In genomic region chr1:166971252-166971651, GRCh38 we compare ENCODE assay signal across 2 cellular contexts.
TF ChIP-seq lines count a peak whose summit lies in the region.

No MANE protein-coding gene starts in this region.

TF ChIP-seq in GM12878, 131 proteins besides CTCF, POLR2A, EP300 and RAD21:
- TF ChIP-seq, protein P1, sequence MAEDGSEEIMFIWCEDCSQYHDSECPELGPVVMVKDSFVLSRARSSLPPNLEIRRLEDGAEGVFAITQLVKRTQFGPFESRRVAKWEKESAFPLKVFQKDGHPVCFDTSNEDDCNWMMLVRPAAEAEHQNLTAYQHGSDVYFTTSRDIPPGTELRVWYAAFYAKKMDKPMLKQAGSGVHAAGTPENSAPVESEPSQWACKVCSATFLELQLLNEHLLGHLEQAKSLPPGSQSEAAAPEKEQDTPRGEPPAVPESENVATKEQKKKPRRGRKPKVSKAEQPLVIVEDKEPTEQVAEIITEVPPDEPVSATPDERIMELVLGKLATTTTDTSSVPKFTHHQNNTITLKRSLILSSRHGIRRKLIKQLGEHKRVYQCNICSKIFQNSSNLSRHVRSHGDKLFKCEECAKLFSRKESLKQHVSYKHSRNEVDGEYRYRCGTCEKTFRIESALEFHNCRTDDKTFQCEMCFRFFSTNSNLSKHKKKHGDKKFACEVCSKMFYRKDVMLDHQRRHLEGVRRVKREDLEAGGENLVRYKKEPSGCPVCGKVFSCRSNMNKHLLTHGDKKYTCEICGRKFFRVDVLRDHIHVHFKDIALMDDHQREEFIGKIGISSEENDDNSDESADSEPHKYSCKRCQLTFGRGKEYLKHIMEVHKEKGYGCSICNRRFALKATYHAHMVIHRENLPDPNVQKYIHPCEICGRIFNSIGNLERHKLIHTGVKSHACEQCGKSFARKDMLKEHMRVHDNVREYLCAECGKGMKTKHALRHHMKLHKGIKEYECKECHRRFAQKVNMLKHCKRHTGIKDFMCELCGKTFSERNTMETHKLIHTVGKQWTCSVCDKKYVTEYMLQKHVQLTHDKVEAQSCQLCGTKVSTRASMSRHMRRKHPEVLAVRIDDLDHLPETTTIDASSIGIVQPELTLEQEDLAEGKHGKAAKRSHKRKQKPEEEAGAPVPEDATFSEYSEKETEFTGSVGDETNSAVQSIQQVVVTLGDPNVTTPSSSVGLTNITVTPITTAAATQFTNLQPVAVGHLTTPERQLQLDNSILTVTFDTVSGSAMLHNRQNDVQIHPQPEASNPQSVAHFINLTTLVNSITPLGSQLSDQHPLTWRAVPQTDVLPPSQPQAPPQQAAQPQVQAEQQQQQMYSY (CRISPR knock-in tag; IDR thresholded peaks at IDR 0.05), result no peak
- TF ChIP-seq E2F4 (IDR thresholded peaks at IDR 0.05; ENCODE audit: low read depth, low read length), result no peak
- TF ChIP-seq SMAD1 (IDR thresholded peaks at IDR 0.05; ENCODE audit: low read depth, partially characterized antibody), result no peak
- TF ChIP-seq IRF4 (IDR thresholded peaks at IDR 0.05; ENCODE audit: low read depth, low read length), result no peak
- no peak for TF ChIP-seq NRF1 (conservative IDR thresholded peaks at IDR 0.05; ENCODE audit: low read depth, low read length)
- TF ChIP-seq GATAD2B (conservative IDR thresholded peaks at IDR 0.05; ENCODE audit: low read depth), result no peak
- TF ChIP-seq DPF2 (IDR thresholded peaks at IDR 0.05), result no peak
- TF ChIP-seq NFIC (IDR thresholded peaks at IDR 0.05; ENCODE audit: low read depth, low read length), result no peak
- TF ChIP-seq BMI1 (IDR thresholded peaks at IDR 0.05; ENCODE audit: borderline replicate concordance), result no peak
- TF ChIP-seq MEF2A (IDR thresholded peaks at IDR 0.05; ENCODE audit: insufficient read depth, low read depth, low read length), result no peak
- TF ChIP-seq POU2F2 (IDR thresholded peaks at IDR 0.05; ENCODE audit: borderline replicate concordance, low read depth, low read length), result no peak
- TF ChIP-seq CBFB (IDR thresholded peaks at IDR 0.05; ENCODE audit: low read depth), result no peak
- TF ChIP-seq TCF3 (IDR thresholded peaks at IDR 0.05; ENCODE audit: borderline replicate concordance, insufficient read depth, low read depth, low read length), result no peak
- no peak for TF ChIP-seq HDGF (IDR thresholded peaks at IDR 0.05)
- TF ChIP-seq ZNF384 (IDR thresholded peaks at IDR 0.05; ENCODE audit: borderline replicate concordance, low read depth, low read length), result no peak
- TF ChIP-seq ZBED1 (IDR thresholded peaks at IDR 0.05; ENCODE audit: borderline replicate concordance), result no peak
- no peak for TF ChIP-seq IKZF2 (IDR thresholded peaks at IDR 0.05)

TF ChIP-seq in SK-N-SH treated with all-trans-retinoic acid at 6 μM for 48 hours, 23 proteins besides CTCF, POLR2A, EP300 and RAD21:
- TF ChIP-seq, protein P2, sequence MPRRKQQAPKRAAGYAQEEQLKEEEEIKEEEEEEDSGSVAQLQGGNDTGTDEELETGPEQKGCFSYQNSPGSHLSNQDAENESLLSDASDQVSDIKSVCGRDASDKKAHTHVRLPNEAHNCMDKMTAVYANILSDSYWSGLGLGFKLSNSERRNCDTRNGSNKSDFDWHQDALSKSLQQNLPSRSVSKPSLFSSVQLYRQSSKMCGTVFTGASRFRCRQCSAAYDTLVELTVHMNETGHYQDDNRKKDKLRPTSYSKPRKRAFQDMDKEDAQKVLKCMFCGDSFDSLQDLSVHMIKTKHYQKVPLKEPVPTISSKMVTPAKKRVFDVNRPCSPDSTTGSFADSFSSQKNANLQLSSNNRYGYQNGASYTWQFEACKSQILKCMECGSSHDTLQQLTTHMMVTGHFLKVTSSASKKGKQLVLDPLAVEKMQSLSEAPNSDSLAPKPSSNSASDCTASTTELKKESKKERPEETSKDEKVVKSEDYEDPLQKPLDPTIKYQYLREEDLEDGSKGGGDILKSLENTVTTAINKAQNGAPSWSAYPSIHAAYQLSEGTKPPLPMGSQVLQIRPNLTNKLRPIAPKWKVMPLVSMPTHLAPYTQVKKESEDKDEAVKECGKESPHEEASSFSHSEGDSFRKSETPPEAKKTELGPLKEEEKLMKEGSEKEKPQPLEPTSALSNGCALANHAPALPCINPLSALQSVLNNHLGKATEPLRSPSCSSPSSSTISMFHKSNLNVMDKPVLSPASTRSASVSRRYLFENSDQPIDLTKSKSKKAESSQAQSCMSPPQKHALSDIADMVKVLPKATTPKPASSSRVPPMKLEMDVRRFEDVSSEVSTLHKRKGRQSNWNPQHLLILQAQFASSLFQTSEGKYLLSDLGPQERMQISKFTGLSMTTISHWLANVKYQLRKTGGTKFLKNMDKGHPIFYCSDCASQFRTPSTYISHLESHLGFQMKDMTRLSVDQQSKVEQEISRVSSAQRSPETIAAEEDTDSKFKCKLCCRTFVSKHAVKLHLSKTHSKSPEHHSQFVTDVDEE (CRISPR knock-in tag; IDR thresholded peaks at IDR 0.05), result no peak
- TF ChIP-seq ARNTL (CRISPR knock-in tag; IDR thresholded peaks at IDR 0.05; ENCODE audit: borderline replicate concordance, low read depth), result no peak
- TF ChIP-seq, protein P3, sequence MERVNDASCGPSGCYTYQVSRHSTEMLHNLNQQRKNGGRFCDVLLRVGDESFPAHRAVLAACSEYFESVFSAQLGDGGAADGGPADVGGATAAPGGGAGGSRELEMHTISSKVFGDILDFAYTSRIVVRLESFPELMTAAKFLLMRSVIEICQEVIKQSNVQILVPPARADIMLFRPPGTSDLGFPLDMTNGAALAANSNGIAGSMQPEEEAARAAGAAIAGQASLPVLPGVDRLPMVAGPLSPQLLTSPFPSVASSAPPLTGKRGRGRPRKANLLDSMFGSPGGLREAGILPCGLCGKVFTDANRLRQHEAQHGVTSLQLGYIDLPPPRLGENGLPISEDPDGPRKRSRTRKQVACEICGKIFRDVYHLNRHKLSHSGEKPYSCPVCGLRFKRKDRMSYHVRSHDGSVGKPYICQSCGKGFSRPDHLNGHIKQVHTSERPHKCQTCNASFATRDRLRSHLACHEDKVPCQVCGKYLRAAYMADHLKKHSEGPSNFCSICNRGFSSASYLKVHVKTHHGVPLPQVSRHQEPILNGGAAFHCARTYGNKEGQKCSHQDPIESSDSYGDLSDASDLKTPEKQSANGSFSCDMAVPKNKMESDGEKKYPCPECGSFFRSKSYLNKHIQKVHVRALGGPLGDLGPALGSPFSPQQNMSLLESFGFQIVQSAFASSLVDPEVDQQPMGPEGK (CRISPR knock-in tag; IDR thresholded peaks at IDR 0.05; ENCODE audit: borderline replicate concordance), result no peak
- no peak for TF ChIP-seq ISL1 (CRISPR knock-in tag; IDR thresholded peaks at IDR 0.05)
- no peak for TF ChIP-seq GLIS3 (CRISPR knock-in tag; IDR thresholded peaks at IDR 0.05)
- no peak for TF ChIP-seq TOX (CRISPR knock-in tag; IDR thresholded peaks at IDR 0.05; ENCODE audit: borderline replicate concordance)
- no peak for TF ChIP-seq CSDC2 (CRISPR knock-in tag; IDR thresholded peaks at IDR 0.05)
- TF ChIP-seq ZNF70 (CRISPR knock-in tag; IDR thresholded peaks at IDR 0.05), result no peak
- TF ChIP-seq ZFP30 (CRISPR knock-in tag; IDR thresholded peaks at IDR 0.05), result no peak
